ENCODE assay signal across 12 cellular contexts in the genomic region with DNA sequence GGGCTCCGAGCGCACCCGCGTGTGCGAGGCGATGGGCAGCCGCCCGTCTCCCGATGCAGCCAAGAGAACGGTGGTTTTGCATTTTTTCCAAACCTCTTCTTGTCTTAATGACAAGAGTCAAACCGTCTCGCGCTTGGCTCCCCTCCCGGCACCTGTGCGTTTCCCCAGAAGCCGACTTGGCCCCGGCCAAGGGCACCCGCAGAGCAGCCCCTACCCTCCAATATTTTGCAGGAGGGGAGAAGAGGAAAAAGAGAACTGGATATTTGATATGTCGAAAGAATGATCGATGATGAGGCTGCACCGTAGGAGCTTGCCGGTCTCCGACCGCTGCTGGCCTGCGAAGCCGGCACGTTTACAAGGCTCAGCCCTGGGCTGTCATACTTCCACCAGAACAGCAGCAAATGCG.
DNase-seq lines count a peak whose midpoint lies in the region; ATAC-seq and TF ChIP-seq lines count a peak whose summit lies in the region.
"Had no signal": no experiment of that assay in that cellular context is flagged by ENCODE, and none has a peak within 500 bp of the region (broad histone marks: within the 10 kb centered on the region; RNA-seq: fewer than 3 reads in every experiment).

No MANE protein-coding gene starts in this region.

- CTCF ChIA-PET in MCF 10A (lab: Yijun Ruan, JAX): no interaction called here

- DNase-seq in breast epithelium (ENCODE audit: low spot score in 2 of 2) (no peak), MCF 10A (ENCODE audit: unreplicated experiment) (no peak), body of pancreas (peak in 3 of 4 donors; percentile 8 to 47 (median 35)), left lobe of liver (ENCODE audit: low spot score) (no peak), testis (no peak)
- DNase-seq: amniotic stem cell, erythroblast, KG1, NCI-H510A treated with DMSO at 0.1 percent for 48 hours had no signal

- POLR2A ChIA-PET in MCF 10A (lab: Yijun Ruan, JAX): no interaction called here

- TF ChIP-seq POLR2A in breast epithelium (IDR thresholded peaks at IDR 0.05) (no peak), body of pancreas (IDR thresholded peaks at IDR 0.05) (no peak), testis (IDR thresholded peaks at IDR 0.05) (no peak)

- TF ChIP-seq CTCF in breast epithelium (IDR thresholded peaks at IDR 0.05): no peak
- no peak for TF ChIP-seq CTCF in MCF 10A (IDR thresholded peaks at IDR 0.05; ENCODE audit: unreplicated experiment)
- no peak for TF ChIP-seq CTCF in body of pancreas (IDR thresholded peaks at IDR 0.05)
- TF ChIP-seq CTCF in testis (IDR thresholded peaks at IDR 0.05): no peak

- peaks cover 0 to 54% of the 10 kb centered on the region in 2 donors for H3K27me3 ChIP-seq in breast epithelium
- H3K27me3 ChIP-seq in body of pancreas: no peaks in the 10 kb centered on the region
- no peaks in the 10 kb centered on the region for H3K27me3 ChIP-seq in testis

- no peak overlapping the region for H3K27ac Mint-ChIP-seq in MCF 10A (ENCODE audit: low read depth, unreplicated experiment)

- BruUV-seq in MCF 10A (replicated peaks; lab: Mats Ljungman, UMichigan): no TSS peak

- no peaks in the 10 kb centered on the region for H3K4me1 ChIP-seq in breast epithelium
- H3K4me1 ChIP-seq in body of pancreas: peaks cover 17% of the 10 kb centered on the region
- no peaks in the 10 kb centered on the region for H3K4me1 ChIP-seq in testis

- H3K9me3 Mint-ChIP-seq in MCF 10A (ENCODE audit: unreplicated experiment): no peaks in the 10 kb centered on the region

- H3K36me3 ChIP-seq in breast epithelium: no peaks in the 10 kb centered on the region
- H3K36me3 ChIP-seq in body of pancreas (replicated peaks in 1 of 2; ENCODE audit: insufficient read depth in 1 of 2, low read depth in 2 of 2): no peaks in the 10 kb centered on the region
- no peaks in the 10 kb centered on the region for H3K36me3 ChIP-seq in testis (ENCODE audit: low read depth, missing control alignments)

- no peak overlapping the region for H3K4me3 Mint-ChIP-seq in MCF 10A (ENCODE audit: unreplicated experiment)

- peaks cover 52% of the 10 kb centered on the region for H3K27me3 Mint-ChIP-seq in MCF 10A (ENCODE audit: insufficient read depth, unreplicated experiment)

- ATAC-seq in body of pancreas: peak; percentile 87
- peak; percentile 41 for ATAC-seq in left lobe of liver
- no peak for ATAC-seq in GM19328 (IDR thresholded peaks at IDR 0.05; ENCODE audit: unreplicated experiment)
- no peak for ATAC-seq in activated CD4-positive, CD25-positive, alpha-beta regulatory T cell treated with anti-CD3 and anti-CD28 coated beads, Interleukin-2, amount 50 U/mL, for 24 hours
- no peak for ATAC-seq in GM21381 (IDR thresholded peaks at IDR 0.05; ENCODE audit: unreplicated experiment)

- intact Hi-C loops in breast epithelium (cut with DNase I; ENCODE audit: low total_unique reads): loop anchor here (10.0 kb wide), 1 partner anchor 1179 kb away; no protein-coding TSS in a partner anchor
- intact Hi-C loops in MCF 10A (cut with micrococcal nuclease): no loop called here
- intact Hi-C loops in body of pancreas (cut with DNase I): no loop called here
- intact Hi-C loops in testis (cut with DNase I; ENCODE audit: low total_unique reads): no loop called here

- no peak overlapping the region for H3K27ac ChIP-seq in breast epithelium
- peak overlapping the region in 1 of 4 donors; percentile 55 for H3K27ac ChIP-seq in body of pancreas
- H3K27ac ChIP-seq in testis: no peak overlapping the region

- H3K4me3 ChIP-seq in breast epithelium: peak overlapping the region in 2 of 3 donors; percentile 51 to 59
- no peak overlapping the region for H3K4me3 ChIP-seq in body of pancreas
- H3K4me3 ChIP-seq in testis: peak overlapping the region; percentile 37 to 49

- no peaks in the 10 kb centered on the region for H3K36me3 Mint-ChIP-seq in MCF 10A (ENCODE audit: insufficient read depth, unreplicated experiment)

- H3K9me3 ChIP-seq in breast epithelium: no peaks in the 10 kb centered on the region
- H3K9me3 ChIP-seq in body of pancreas: no peaks in the 10 kb centered on the region
- no peaks in the 10 kb centered on the region for H3K9me3 ChIP-seq in testis

- H3K4me1 Mint-ChIP-seq in MCF 10A (ENCODE audit: insufficient read depth, unreplicated experiment): no peaks in the 10 kb centered on the region

- 0 to 1% methylated on average over 20 to 28 of the region's 28 CpGs for WGBS in body of pancreas, 2 donors
- 1 to 2% methylated on average over 28 of the region's 28 CpGs for WGBS in testis, 2 donors

Comparison
In these comparisons a context has a peak if more than half of its experiments do, and no peak if none do; other contexts are left out.
1. DNase-seq: peak in body of pancreas (3 of 4); none in breast epithelium (0 of 2), MCF 10A (single experiment), left lobe of liver (single experiment) and testis (single experiment).
2. H3K4me3 ChIP-seq: peak in breast epithelium (2 of 3) and testis (2 of 2); none in body of pancreas (0 of 2).
3. ATAC-seq: peak in body of pancreas (single experiment) and left lobe of liver (single experiment); none in GM19328 (single experiment), activated CD4-positive, CD25-positive, alpha-beta regulatory T cell treated with anti-CD3 and anti-CD28 coated beads, Interleukin-2, amount 50 U/mL, for 24 hours (0 of 2) and GM21381 (single experiment).